8 cellular contexts compared by ENCODE assay signal in genomic region chr19:1406496-1406817, GRCh38. TPM values are rescaled to one million over a fixed set of nuclear protein-coding genes. Genes with fewer than 3 reads are reported as not detected.
DNase-seq lines count a peak whose midpoint lies in the region; ATAC-seq, FAIRE-seq and TF ChIP-seq lines count a peak whose summit lies in the region.

No MANE protein-coding gene starts in this region.

- peaks cover 24% of the 10 kb centered on the region for H3K36me3 Mint-ChIP-seq in activated CD4-positive, alpha-beta memory T cell treated with anti-CD3 and anti-CD28 coated beads, Interleukin-2, amount 10 ng/mL, durations not matched to agents 7 days and 5 days (ENCODE audit: low read depth)

- no peak for TF ChIP-seq EP300 in stomach (IDR thresholded peaks at IDR 0.05)

- H3K9me3 Mint-ChIP-seq in activated CD4-positive, alpha-beta memory T cell treated with anti-CD3 and anti-CD28 coated beads, Interleukin-2, amount 10 ng/mL, durations not matched to agents 7 days and 5 days, result no peaks in the 10 kb centered on the region

- no peak for TF ChIP-seq CTCF in stomach (IDR thresholded peaks at IDR 0.05)

- POLR2A ChIA-PET in activated CD4-positive, alpha-beta memory T cell treated with anti-CD3 and anti-CD28 coated beads, Interleukin-2, amount 10 ng/mL, durations not matched to agents 7 days and 5 days (lab: Charles Lee), result no interaction called here

- H3K4me3 Mint-ChIP-seq in activated CD4-positive, alpha-beta memory T cell treated with anti-CD3 and anti-CD28 coated beads, Interleukin-2, amount 10 ng/mL, durations not matched to agents 7 days and 5 days, result peak overlapping the region; percentile 75

- H3K36me3 ChIP-seq in stomach, result peaks cover 0 to 10% (median 8%) of the 10 kb centered on the region in 4 donors

- peaks cover 30 to 67% (median 63%) of the 10 kb centered on the region in 4 donors for H3K4me1 ChIP-seq in stomach

- peaks cover 45% of the 10 kb centered on the region for H3K4me1 Mint-ChIP-seq in activated CD4-positive, alpha-beta memory T cell treated with anti-CD3 and anti-CD28 coated beads, Interleukin-2, amount 10 ng/mL, durations not matched to agents 7 days and 5 days

- H3K27me3 ChIP-seq in stomach, result peaks cover 0 to 10% (median 0%) of the 10 kb centered on the region in 3 donors

- no peaks in the 10 kb centered on the region for H3K9me3 ChIP-seq in stomach

- H3K4me3 ChIP-seq in iPS-11a (ENCODE audit: low read depth, low read length) (peak overlapping the region; percentile 44), stomach (peak overlapping the region; percentile 52 to 100 (median 98))

- no peak for TF ChIP-seq POLR2A in stomach (IDR thresholded peaks at IDR 0.05)

- ATAC-seq in HG02678 (IDR thresholded peaks at IDR 0.05; ENCODE audit: unreplicated experiment), result no peak

- DNase-seq in activated CD4-positive, alpha-beta T cell treated with anti-CD3 and anti-CD28 coated beads for 48 hours, result peak; percentile 48
- no peak for DNase-seq in activated CD4-positive, alpha-beta T cell treated with anti-CD3 and anti-CD28 coated beads, Interleukin-2, amount 50 U/mL, for 1 hour
- DNase-seq in activated CD4-positive, alpha-beta memory T cell treated with anti-CD3 and anti-CD28 coated beads, Interleukin-2, amount 10 ng/mL, durations not matched to agents 7 days and 5 days, result no peak
- DNase-seq in stomach (no peak), RCC 7860 (ENCODE audit: low spot score) (no peak), NOMO-1 (lab: John Stamatoyannopoulos, UW; ENCODE audit: unreplicated experiment in 2 of 2) (no peak)

- peak overlapping the region; percentile 82 to 98 (median 88) for H3K27ac ChIP-seq in stomach

- peak overlapping the region; percentile 32 for H3K27ac Mint-ChIP-seq in activated CD4-positive, alpha-beta memory T cell treated with anti-CD3 and anti-CD28 coated beads, Interleukin-2, amount 10 ng/mL, durations not matched to agents 7 days and 5 days

- H3K27me3 Mint-ChIP-seq in activated CD4-positive, alpha-beta memory T cell treated with anti-CD3 and anti-CD28 coated beads, Interleukin-2, amount 10 ng/mL, durations not matched to agents 7 days and 5 days, result peaks cover 8% of the 10 kb centered on the region

- CTCF ChIA-PET in activated CD4-positive, alpha-beta memory T cell treated with anti-CD3 and anti-CD28 coated beads, Interleukin-2, amount 10 ng/mL, durations not matched to agents 7 days and 5 days (lab: Charles Lee), result interaction anchor here (0.8 kb wide), 1 partner anchor 140 kb away, joined by 3 read pairs; no protein-coding TSS in a partner anchor

- intact Hi-C loops in stomach (cut with DNase I; ENCODE audit: low total_unique reads), result no loop called here

- WGBS in stomach, 5 donors, result 11 to 29% (median 16%) methylated on average over 15 of the region's 15 CpGs

- no peak for FAIRE-seq in RCC 7860 (lab: Jason Lieb, UNC)

RNA-seq across cellular contexts. Expression of gene DAZAP1, which starts 0.9 kb away (rescaled TPM):
- 100 to 1,000 TPM; 194 to 218 TPM for total RNA-seq in activated CD4-positive, alpha-beta memory T cell treated with anti-CD3 and anti-CD28 coated beads, Interleukin-2, amount 10 ng/mL, durations not matched to agents 7 days and 5 days
- 100 to 1,000 TPM in 1 of 5 donors, 10 to 100 TPM in 4; 21.4 to 124 (median 42.5) TPM for total RNA-seq in stomach
- 10 to 100 TPM; 55.9 to 68.1 (median 63.4) TPM for polyA plus RNA-seq in stomach

RNA-seq across cellular contexts. Expression of gene GAMT, which starts 5.1 kb away (rescaled TPM):
- 10 to 100 TPM; 13.2 to 13.8 TPM for total RNA-seq in activated CD4-positive, alpha-beta memory T cell treated with anti-CD3 and anti-CD28 coated beads, Interleukin-2, amount 10 ng/mL, durations not matched to agents 7 days and 5 days
- 10 to 100 TPM in 1 of 5 donors, 1 to 10 TPM in 2, not detected in 2; 2.6 to 15.6 (median 4.5) TPM for total RNA-seq in stomach
- polyA plus RNA-seq in stomach, result 100 to 1,000 TPM in 1 of 3 donors, 10 to 100 TPM in 2; 26.8 to 102 (median 55.3) TPM

RNA-seq across cellular contexts. Expression of gene NDUFS7, which starts 22.8 kb away (rescaled TPM):
- 100 to 1,000 TPM; 107 to 109 TPM for total RNA-seq in activated CD4-positive, alpha-beta memory T cell treated with anti-CD3 and anti-CD28 coated beads, Interleukin-2, amount 10 ng/mL, durations not matched to agents 7 days and 5 days
- 100 to 1,000 TPM in 3 of 5 donors, 10 to 100 TPM in 2; 31.6 to 217 (median 102) TPM for total RNA-seq in stomach
- 100 to 1,000 TPM; 107 to 169 (median 138) TPM for polyA plus RNA-seq in stomach

RNA-seq across cellular contexts. Expression of gene RPS15, which starts 31.7 kb away (rescaled TPM):
- total RNA-seq in activated CD4-positive, alpha-beta memory T cell treated with anti-CD3 and anti-CD28 coated beads, Interleukin-2, amount 10 ng/mL, durations not matched to agents 7 days and 5 days, result 1,000 to 10,000 TPM; 1,378 to 1,409 TPM
- 1,000 to 10,000 TPM in 4 of 5 donors, 100 to 1,000 TPM in 1; 428 to 2,471 (median 1,694) TPM for total RNA-seq in stomach
- 1,000 to 10,000 TPM; 2,846 to 4,539 (median 3,866) TPM for polyA plus RNA-seq in stomach

RNA-seq across cellular contexts. Expression of gene APC2, which starts 43.5 kb away (rescaled TPM):
- total RNA-seq in activated CD4-positive, alpha-beta memory T cell treated with anti-CD3 and anti-CD28 coated beads, Interleukin-2, amount 10 ng/mL, durations not matched to agents 7 days and 5 days, result under 1 TPM in 1 of 2 experiments, not detected in 1; 0.03 TPM
- total RNA-seq in stomach, result 1 to 10 TPM in 2 of 5 donors, under 1 TPM in 2, not detected in 1; 0.58 to 3.5 (median 2.0) TPM
- under 1 TPM; 0.10 to 0.31 (median 0.15) TPM for polyA plus RNA-seq in stomach
